8 cellular contexts compared by ENCODE assay signal in the genomic region with DNA sequence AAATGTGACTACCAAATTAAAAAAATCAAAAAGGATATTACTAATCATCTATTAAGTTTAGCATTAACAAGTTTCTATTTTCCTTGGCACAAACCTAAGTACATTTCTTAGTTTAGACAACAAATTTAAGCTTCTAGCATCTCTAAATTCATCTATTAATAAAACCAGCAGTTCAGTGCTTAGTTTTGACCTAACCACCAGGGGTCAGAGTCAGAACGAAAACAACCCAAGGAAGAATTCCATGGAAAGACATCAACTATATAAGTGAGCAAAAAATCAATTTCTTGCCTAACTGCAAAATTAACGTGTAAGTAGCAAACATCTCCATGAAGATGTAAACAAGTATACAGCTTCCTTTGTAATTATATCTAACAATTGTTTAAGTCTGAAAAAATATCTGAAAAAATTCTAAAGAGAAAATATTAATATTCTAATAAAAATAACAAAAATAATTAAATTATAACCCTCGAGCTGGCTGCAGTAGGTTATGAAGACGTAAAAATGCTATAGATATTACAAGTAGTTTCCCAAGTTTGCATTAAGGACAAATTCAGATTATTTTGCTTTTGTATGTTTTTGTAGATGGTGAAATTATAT.
DNase-seq lines count a peak whose midpoint lies in the region; ATAC-seq, FAIRE-seq and TF ChIP-seq lines count a peak whose summit lies in the region.

No MANE protein-coding gene starts in this region.

- peaks cover 4% of the 10 kb centered on the region for H3K4me1 Mint-ChIP-seq in activated naive CD8-positive, alpha-beta T cell treated with anti-CD3 and anti-CD28 coated beads for 36 hours

- peaks cover 14% of the 10 kb centered on the region for H3K27me3 Mint-ChIP-seq in activated naive CD8-positive, alpha-beta T cell treated with anti-CD3 and anti-CD28 coated beads for 36 hours

- ATAC-seq in SK-N-SH treated with all-trans-retinoic acid at 6 μM for 48 hours (peak; percentile 77), GM19328 (IDR thresholded peaks at IDR 0.05; ENCODE audit: unreplicated experiment) (no peak)

- H3K36me3 Mint-ChIP-seq in activated naive CD8-positive, alpha-beta T cell treated with anti-CD3 and anti-CD28 coated beads for 36 hours = no peaks in the 10 kb centered on the region

- H3K27ac Mint-ChIP-seq in activated naive CD8-positive, alpha-beta T cell treated with anti-CD3 and anti-CD28 coated beads for 36 hours = no peak overlapping the region

- DNase-seq in CD1c-positive myeloid dendritic cell (ENCODE audit: extremely low spot score) (peak; percentile 38), HTR-8/SVneo (ENCODE audit: insufficient read length, low spot score) (peak; percentile 22), iris pigment epithelial cell (ENCODE audit: low read depth) (peak; percentile 36), middle frontal gyrus (ENCODE audit: extremely low spot score, low spot score) (no peak), activated T-cell treated with anti-CD3 and anti-CD28 coated beads for 4 hours (no peak)
- DNase-seq in activated naive CD8-positive, alpha-beta T cell treated with anti-CD3 and anti-CD28 coated beads for 36 hours = no peak

- H3K4me3 Mint-ChIP-seq in activated naive CD8-positive, alpha-beta T cell treated with anti-CD3 and anti-CD28 coated beads for 36 hours = no peak overlapping the region

- FAIRE-seq in HTR-8/SVneo (lab: Jason Lieb, UNC) = no peak

- H3K9me3 Mint-ChIP-seq in activated naive CD8-positive, alpha-beta T cell treated with anti-CD3 and anti-CD28 coated beads for 36 hours = no peaks in the 10 kb centered on the region

TF ChIP-seq in SK-N-SH treated with all-trans-retinoic acid at 6 μM for 48 hours, 23 proteins besides CTCF, POLR2A, EP300 and RAD21:
- TF ChIP-seq SNAI2 (CRISPR knock-in tag; IDR thresholded peaks at IDR 0.05) (no peak), TCF4 (CRISPR knock-in tag; IDR thresholded peaks at IDR 0.05; ENCODE audit: borderline replicate concordance) (no peak), ZNF70 (CRISPR knock-in tag; IDR thresholded peaks at IDR 0.05) (no peak), ZNF565 (CRISPR knock-in tag; conservative IDR thresholded peaks at IDR 0.05; ENCODE audit: low read depth) (no peak), ISL1 (CRISPR knock-in tag; IDR thresholded peaks at IDR 0.05) (no peak), ARNTL (CRISPR knock-in tag; IDR thresholded peaks at IDR 0.05; ENCODE audit: borderline replicate concordance, low read depth) (no peak), BACH2 (CRISPR knock-in tag; IDR thresholded peaks at IDR 0.05; ENCODE audit: borderline replicate concordance) (no peak), GLIS3 (CRISPR knock-in tag; IDR thresholded peaks at IDR 0.05) (no peak), ZFP30 (CRISPR knock-in tag; IDR thresholded peaks at IDR 0.05) (no peak)
- TF ChIP-seq, protein P1, sequence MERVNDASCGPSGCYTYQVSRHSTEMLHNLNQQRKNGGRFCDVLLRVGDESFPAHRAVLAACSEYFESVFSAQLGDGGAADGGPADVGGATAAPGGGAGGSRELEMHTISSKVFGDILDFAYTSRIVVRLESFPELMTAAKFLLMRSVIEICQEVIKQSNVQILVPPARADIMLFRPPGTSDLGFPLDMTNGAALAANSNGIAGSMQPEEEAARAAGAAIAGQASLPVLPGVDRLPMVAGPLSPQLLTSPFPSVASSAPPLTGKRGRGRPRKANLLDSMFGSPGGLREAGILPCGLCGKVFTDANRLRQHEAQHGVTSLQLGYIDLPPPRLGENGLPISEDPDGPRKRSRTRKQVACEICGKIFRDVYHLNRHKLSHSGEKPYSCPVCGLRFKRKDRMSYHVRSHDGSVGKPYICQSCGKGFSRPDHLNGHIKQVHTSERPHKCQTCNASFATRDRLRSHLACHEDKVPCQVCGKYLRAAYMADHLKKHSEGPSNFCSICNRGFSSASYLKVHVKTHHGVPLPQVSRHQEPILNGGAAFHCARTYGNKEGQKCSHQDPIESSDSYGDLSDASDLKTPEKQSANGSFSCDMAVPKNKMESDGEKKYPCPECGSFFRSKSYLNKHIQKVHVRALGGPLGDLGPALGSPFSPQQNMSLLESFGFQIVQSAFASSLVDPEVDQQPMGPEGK (CRISPR knock-in tag; IDR thresholded peaks at IDR 0.05; ENCODE audit: borderline replicate concordance) = no peak
- TF ChIP-seq, protein P2, sequence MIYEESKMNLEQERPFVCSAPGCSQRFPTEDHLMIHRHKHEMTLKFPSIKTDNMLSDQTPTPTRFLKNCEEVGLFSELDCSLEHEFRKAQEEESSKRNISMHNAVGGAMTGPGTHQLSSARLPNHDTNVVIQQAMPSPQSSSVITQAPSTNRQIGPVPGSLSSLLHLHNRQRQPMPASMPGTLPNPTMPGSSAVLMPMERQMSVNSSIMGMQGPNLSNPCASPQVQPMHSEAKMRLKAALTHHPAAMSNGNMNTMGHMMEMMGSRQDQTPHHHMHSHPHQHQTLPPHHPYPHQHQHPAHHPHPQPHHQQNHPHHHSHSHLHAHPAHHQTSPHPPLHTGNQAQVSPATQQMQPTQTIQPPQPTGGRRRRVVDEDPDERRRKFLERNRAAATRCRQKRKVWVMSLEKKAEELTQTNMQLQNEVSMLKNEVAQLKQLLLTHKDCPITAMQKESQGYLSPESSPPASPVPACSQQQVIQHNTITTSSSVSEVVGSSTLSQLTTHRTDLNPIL (CRISPR knock-in tag; IDR thresholded peaks at IDR 0.05; ENCODE audit: low read depth) = no peak
- TF ChIP-seq, protein P3, sequence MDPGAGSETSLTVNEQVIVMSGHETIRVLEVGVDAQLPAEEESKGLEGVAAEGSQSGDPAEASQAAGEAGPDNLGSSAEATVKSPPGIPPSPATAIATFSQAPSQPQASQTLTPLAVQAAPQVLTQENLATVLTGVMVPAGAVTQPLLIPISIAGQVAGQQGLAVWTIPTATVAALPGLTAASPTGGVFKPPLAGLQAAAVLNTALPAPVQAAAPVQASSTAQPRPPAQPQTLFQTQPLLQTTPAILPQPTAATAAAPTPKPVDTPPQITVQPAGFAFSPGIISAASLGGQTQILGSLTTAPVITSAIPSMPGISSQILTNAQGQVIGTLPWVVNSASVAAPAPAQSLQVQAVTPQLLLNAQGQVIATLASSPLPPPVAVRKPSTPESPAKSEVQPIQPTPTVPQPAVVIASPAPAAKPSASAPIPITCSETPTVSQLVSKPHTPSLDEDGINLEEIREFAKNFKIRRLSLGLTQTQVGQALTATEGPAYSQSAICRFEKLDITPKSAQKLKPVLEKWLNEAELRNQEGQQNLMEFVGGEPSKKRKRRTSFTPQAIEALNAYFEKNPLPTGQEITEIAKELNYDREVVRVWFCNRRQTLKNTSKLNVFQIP (CRISPR knock-in tag; IDR thresholded peaks at IDR 0.05; ENCODE audit: borderline replicate concordance, low read depth) = no peak

Comparison
In these comparisons a context has a peak if more than half of its experiments do, and no peak if none do; other contexts are left out.
1. DNase-seq: peak in CD1c-positive myeloid dendritic cell (single experiment), HTR-8/SVneo (single experiment) and iris pigment epithelial cell (single experiment); none in middle frontal gyrus (single experiment), activated T-cell treated with anti-CD3 and anti-CD28 coated beads for 4 hours (single experiment) and activated naive CD8-positive, alpha-beta T cell treated with anti-CD3 and anti-CD28 coated beads for 36 hours (single experiment).